11 cellular contexts compared by ENCODE assay signal in genomic region chr14:75539562-75540478, GRCh38. TPM values are rescaled to one million over a fixed set of nuclear protein-coding genes. Genes with fewer than 3 reads are reported as not detected.
A peak's percentile ranks its signal among the peaks of the same experiment; 100 is the strongest.
DNase-seq lines count a peak whose midpoint lies in the region; ATAC-seq and TF ChIP-seq lines count a peak whose summit lies in the region.
"Had no signal": no experiment of that assay in that cellular context is flagged by ENCODE, and none has a peak within 500 bp of the region (broad histone marks: within the 10 kb centered on the region; RNA-seq: fewer than 3 reads in every experiment).

No MANE protein-coding gene starts in this region.

- no peaks in the 10 kb centered on the region for H3K9me3 Mint-ChIP-seq in CD4-positive, alpha-beta T cell
- no peaks in the 10 kb centered on the region for H3K9me3 Mint-ChIP-seq in activated naive CD8-positive, alpha-beta T cell (ENCODE audit: low read depth)

- peaks cover 11 to 32% (median 15%) of the 10 kb centered on the region in 3 donors for H3K4me1 ChIP-seq in esophagus squamous epithelium

- intact Hi-C loops in CD4-positive, alpha-beta T cell (cut with DNase I, micrococcal nuclease) = no loop called here
- intact Hi-C loops in esophagus squamous epithelium (cut with DNase I) = no loop called here

- H3K4me3 Mint-ChIP-seq in CD4-positive, alpha-beta T cell = peak overlapping the region; percentile 74
- peak overlapping the region; percentile 6 for H3K4me3 Mint-ChIP-seq in activated naive CD8-positive, alpha-beta T cell

- ATAC-seq in CD4-positive, alpha-beta T cell (ENCODE audit: poor library complexity) = peak; percentile 8
- ATAC-seq in GM19463 (IDR thresholded peaks at IDR 0.05; ENCODE audit: unreplicated experiment) (peak; percentile 48), HG03432 (IDR thresholded peaks at IDR 0.05; ENCODE audit: unreplicated experiment) (peak; percentile 71)

- no peak overlapping the region for H3K4me3 ChIP-seq in esophagus squamous epithelium
- H3K4me3 ChIP-seq: BLaER1 had no signal

- H3K36me3 Mint-ChIP-seq in CD4-positive, alpha-beta T cell (ENCODE audit: low read depth) = peaks cover 35% of the 10 kb centered on the region
- peaks cover 8% of the 10 kb centered on the region for H3K36me3 Mint-ChIP-seq in activated naive CD8-positive, alpha-beta T cell

- no peaks in the 10 kb centered on the region for H3K9me3 ChIP-seq in CD4-positive, alpha-beta T cell (ENCODE audit: control insufficient read depth, low read length)
- H3K9me3 ChIP-seq in esophagus squamous epithelium = no peaks in the 10 kb centered on the region
- H3K9me3 ChIP-seq: BLaER1 had no signal

- CTCF ChIA-PET in CD4-positive, alpha-beta T cell (lab: Charles Lee) = interaction anchor here (0.8 to 2.9 kb wide), 5 partner anchors 13 to 51 kb away, joined by 3 to 10 read pairs (median 4); partner anchors contain the start of gene BATF

- H3K36me3 ChIP-seq in esophagus squamous epithelium = no peaks in the 10 kb centered on the region
- H3K36me3 ChIP-seq: BLaER1, WERI-Rb-1 had no signal

- peak overlapping the region; percentile 97 for H3K27ac Mint-ChIP-seq in CD4-positive, alpha-beta T cell
- H3K27ac Mint-ChIP-seq in activated naive CD8-positive, alpha-beta T cell = peak overlapping the region; percentile 96

- no peaks in the 10 kb centered on the region for H3K27me3 ChIP-seq in CD4-positive, alpha-beta T cell (ENCODE audit: control insufficient read depth, insufficient read depth, low read length)
- H3K27me3 ChIP-seq in esophagus squamous epithelium = no peaks in the 10 kb centered on the region
- H3K27me3 ChIP-seq: BLaER1 had no signal

- DNase-seq in CD4-positive, alpha-beta T cell = peak in 2 of 10 experiments; percentile 11 to 19
- DNase-seq in NCI-H510A (lab: John Stamatoyannopoulos, UW) = no peak
- DNase-seq in HK-2 (ENCODE audit: unreplicated experiment) = no peak
- DNase-seq in esophagus squamous epithelium (lab: John Stamatoyannopoulos, UW) = no peak
- DNase-seq in NCI-H69 (lab: John Stamatoyannopoulos, UW) = no peak
- DNase-seq: nucleus accumbens, WERI-Rb-1 had no signal

- H3K27ac ChIP-seq in CD4-positive, alpha-beta T cell (ENCODE audit: low read depth, low read length) = peak overlapping the region; percentile 87
- peak overlapping the region in 1 of 4 donors; percentile 36 for H3K27ac ChIP-seq in esophagus squamous epithelium
- H3K27ac ChIP-seq: BLaER1, WERI-Rb-1 had no signal

- TF ChIP-seq POLR2A in esophagus squamous epithelium (IDR thresholded peaks at IDR 0.05) = no peak

- H3K4me1 Mint-ChIP-seq in CD4-positive, alpha-beta T cell (ENCODE audit: low read depth) = peaks cover 80% of the 10 kb centered on the region
- H3K4me1 Mint-ChIP-seq in activated naive CD8-positive, alpha-beta T cell (ENCODE audit: low read depth) = peaks cover 66% of the 10 kb centered on the region

- POLR2A ChIA-PET in CD4-positive, alpha-beta T cell (lab: Charles Lee) = interaction anchor here (0.7 to 3.8 kb wide), 6 partner anchors 12 to 39 kb away, joined by 3 to 26 read pairs (median 8); partner anchors contain the start of genes BATF and FLVCR2

- no peak for TF ChIP-seq CTCF in CD4-positive, alpha-beta T cell (IDR thresholded peaks at IDR 0.05)
- no peak for TF ChIP-seq CTCF in esophagus squamous epithelium (IDR thresholded peaks at IDR 0.05)

- H3K27me3 Mint-ChIP-seq in CD4-positive, alpha-beta T cell = no peaks in the 10 kb centered on the region
- H3K27me3 Mint-ChIP-seq in activated naive CD8-positive, alpha-beta T cell = no peaks in the 10 kb centered on the region

- 53 to 84% methylated on average over 7 to 8 of the region's 17 CpGs for WGBS in esophagus squamous epithelium, 2 donors

RNA-seq across cellular contexts. Expression of gene BATF, which starts 17.6 kb away (rescaled TPM):
- total RNA-seq in CD4-positive, alpha-beta T cell = 1 to 10 TPM; 6.7 to 7.8 TPM
- total RNA-seq in esophagus squamous epithelium = 10 to 100 TPM in 1 of 4 donors, 1 to 10 TPM in 3; 1.7 to 14.5 (median 6.8) TPM

RNA-seq across cellular contexts. Expression of gene FLVCR2, which starts 38.6 kb away (rescaled TPM):
- 1 to 10 TPM in 1 of 2 experiments, under 1 TPM in 1; 0.71 to 2.3 TPM for total RNA-seq in CD4-positive, alpha-beta T cell
- 1 to 10 TPM; 1.1 to 7.6 (median 3.8) TPM for total RNA-seq in esophagus squamous epithelium

Comparison
In these comparisons a context has a peak if more than half of its experiments do, and no peak if none do; other contexts are left out.
1. ATAC-seq: peak in every context shown above with its lines; median percentile 71 in HG03432; 48 in GM19463; 8 in CD4-positive, alpha-beta T cell.